Comparison of ENCODE assay signal across 22 cellular contexts in genomic region chr22:50432131-50432870, GRCh38. TPM values are rescaled to one million over a fixed set of nuclear protein-coding genes. Genes with fewer than 3 reads are reported as not detected.
DNase-seq lines count a peak whose midpoint lies in the region; ATAC-seq and TF ChIP-seq lines count a peak whose summit lies in the region.
"Had no signal": no experiment of that assay in that cellular context is flagged by ENCODE, and none has a peak within 500 bp of the region (broad histone marks: within the 10 kb centered on the region; RNA-seq: fewer than 3 reads in every experiment).

No MANE protein-coding gene starts in this region.

- TF ChIP-seq CTCF in left ventricle myocardium inferior (IDR thresholded peaks at IDR 0.05; ENCODE audit: borderline replicate concordance) (no peak), GM20000 (IDR thresholded peaks at IDR 0.05; ENCODE audit: extremely low read depth, missing control alignments) (no peak)

- no peak overlapping the region for H3K27ac ChIP-seq in left ventricle myocardium inferior (replicated peaks)
- H3K27ac ChIP-seq: RWPE1 had no signal

- H3K4me3 ChIP-seq in left ventricle myocardium inferior, result no peak overlapping the region

- peak overlapping the region; percentile 91 for H3K27ac Mint-ChIP-seq in T-helper 17 cell
- H3K27ac Mint-ChIP-seq in stimulated activated effector memory CD8-positive, alpha-beta T cell treated with anti-CD3 and anti-CD28 coated beads, Interleukin-12 subunit alpha, Interleukin-12 subunit beta, amount 100 ng/mL, for 72 hours, result peak overlapping the region; percentile 89
- H3K27ac Mint-ChIP-seq: CD8-positive, alpha-beta T cell had no signal

- no peaks in the 10 kb centered on the region for H3K4me1 ChIP-seq in left ventricle myocardium inferior

- H3K36me3 Mint-ChIP-seq in T-helper 17 cell (ENCODE audit: low read depth), result peaks cover 5% of the 10 kb centered on the region
- H3K36me3 Mint-ChIP-seq in stimulated activated effector memory CD8-positive, alpha-beta T cell treated with anti-CD3 and anti-CD28 coated beads, Interleukin-12 subunit alpha, Interleukin-12 subunit beta, amount 100 ng/mL, for 72 hours, result peaks cover 61% of the 10 kb centered on the region

- no peaks in the 10 kb centered on the region for H3K9me3 Mint-ChIP-seq in stimulated activated effector memory CD8-positive, alpha-beta T cell treated with anti-CD3 and anti-CD28 coated beads, Interleukin-12 subunit alpha, Interleukin-12 subunit beta, amount 100 ng/mL, for 72 hours
- H3K9me3 Mint-ChIP-seq: CD8-positive, alpha-beta T cell had no signal

- H3K4me3 Mint-ChIP-seq in T-helper 17 cell, result no peak overlapping the region
- no peak overlapping the region for H3K4me3 Mint-ChIP-seq in stimulated activated effector memory CD8-positive, alpha-beta T cell treated with anti-CD3 and anti-CD28 coated beads, Interleukin-12 subunit alpha, Interleukin-12 subunit beta, amount 100 ng/mL, for 72 hours
- H3K4me3 Mint-ChIP-seq: CD8-positive, alpha-beta T cell had no signal

- peaks cover 80% of the 10 kb centered on the region for H3K36me3 ChIP-seq in left ventricle myocardium inferior

- no peaks in the 10 kb centered on the region for H3K9me3 ChIP-seq in left ventricle myocardium inferior (replicated peaks)
- H3K9me3 ChIP-seq in T-helper 17 cell (ENCODE audit: control insufficient read depth, low read length, poor library complexity, severe bottlenecking), result no peaks in the 10 kb centered on the region

- DNase-seq in Right ventricle myocardium superior (peak; percentile 34), left ventricle myocardium inferior (no peak), T-helper 17 cell (no peak), left lobe of liver (ENCODE audit: low spot score) (peak; percentile 46), NCI-H2081 (lab: John Stamatoyannopoulos, UW) (no peak), GM20000 (ENCODE audit: low spot score) (no peak)
- no peak for DNase-seq in stimulated activated effector memory CD8-positive, alpha-beta T cell treated with anti-CD3 and anti-CD28 coated beads, Interleukin-12 subunit alpha, Interleukin-12 subunit beta, amount 100 ng/mL, for 72 hours (ENCODE audit: low spot score in 2 of 2)
- DNase-seq: 8988T; AML-193; C1 segment of cervical spinal cord; Calu3; CD8-positive, alpha-beta T cell; NCI-H1092; NCI-H1436; NCI-H187 treated with DMSO at 0.1 percent for 48 hours; NCI-H2227 treated with DMSO at 0.1 percent for 48 hours; NCI-H510A; NCI-H748 treated with DMSO at 0.1 percent for 48 hours had no signal

- no peaks in the 10 kb centered on the region for H3K27me3 Mint-ChIP-seq in T-helper 17 cell

- no peaks in the 10 kb centered on the region for H3K4me1 Mint-ChIP-seq in T-helper 17 cell
- peaks cover 5% of the 10 kb centered on the region for H3K4me1 Mint-ChIP-seq in stimulated activated effector memory CD8-positive, alpha-beta T cell treated with anti-CD3 and anti-CD28 coated beads, Interleukin-12 subunit alpha, Interleukin-12 subunit beta, amount 100 ng/mL, for 72 hours

- no peak for ATAC-seq in Right ventricle myocardium superior (ENCODE audit: poor library complexity)
- no peak for ATAC-seq in T-helper 17 cell
- peak; percentile 11 for ATAC-seq in left lobe of liver
- ATAC-seq in stimulated activated effector memory CD8-positive, alpha-beta T cell treated with anti-CD3 and anti-CD28 coated beads, Interleukin-12 subunit alpha, Interleukin-12 subunit beta, amount 100 ng/mL, for 72 hours, result no peak
- no peak for ATAC-seq in HG03095 (IDR thresholded peaks at IDR 0.05; ENCODE audit: unreplicated experiment)
- ATAC-seq: CD8-positive, alpha-beta T cell; SK-N-SH treated with all-trans-retinoic acid at 6 μM for 48 hours had no signal

- intact Hi-C loops in Right ventricle myocardium superior (cut with DNase I), result no loop called here
- intact Hi-C loops in left ventricle myocardium inferior (cut with micrococcal nuclease), result no loop called here

- H3K27me3 ChIP-seq in left ventricle myocardium inferior (ENCODE audit: low read depth), result no peaks in the 10 kb centered on the region

RNA-seq across cellular contexts. Expression of gene SBF1, which starts 42.5 kb away (rescaled TPM):
- total RNA-seq in Right ventricle myocardium superior, result 46.6 TPM
- total RNA-seq in left ventricle myocardium inferior, result 55.8 TPM
- 100 to 1,000 TPM; 202 to 217 TPM for total RNA-seq in T-helper 17 cell
- 31.2 TPM for total RNA-seq in left lobe of liver

RNA-seq across cellular contexts. Expression of gene ADM2, which starts 49.0 kb away (rescaled TPM):
- total RNA-seq in Right ventricle myocardium superior (not detected), left ventricle myocardium inferior (not detected), T-helper 17 cell (1 to 10 TPM; 1.7 to 2.4 TPM), left lobe of liver (1.3 TPM)

RNA-seq across cellular contexts. Expression of gene MIOX, which starts 54.4 kb away (rescaled TPM):
- not detected for total RNA-seq in Right ventricle myocardium superior
- not detected for total RNA-seq in left ventricle myocardium inferior
- total RNA-seq in T-helper 17 cell, result not detected
- total RNA-seq in left lobe of liver, result not detected
- total RNA-seq: CD8-positive, alpha-beta T cell; Daoy had no signal

Comparison
In these comparisons a context has a peak if more than half of its experiments do, and no peak if none do; other contexts are left out.
1. DNase-seq: peak in Right ventricle myocardium superior (single experiment) and left lobe of liver (single experiment); none in left ventricle myocardium inferior (single experiment), T-helper 17 cell (0 of 3), stimulated activated effector memory CD8-positive, alpha-beta T cell treated with anti-CD3 and anti-CD28 coated beads, Interleukin-12 subunit alpha, Interleukin-12 subunit beta, amount 100 ng/mL, for 72 hours (0 of 2), NCI-H2081 (0 of 2) and GM20000 (single experiment).